ENCODE assay signal across 7 cellular contexts in genomic region chr5:121675932-121676331, GRCh38.
"Had no signal": no experiment of that assay in that cellular context is flagged by ENCODE, and none has a peak within 500 bp of the region (broad histone marks: within the 10 kb centered on the region; RNA-seq: fewer than 3 reads in every experiment).

No MANE protein-coding gene starts in this region.

- H3K36me3 ChIP-seq: HAP-1 had no signal

- H3K4me3 ChIP-seq: GM23248, HAP-1 had no signal

- H3K9me3 ChIP-seq: HAP-1 had no signal

- DNase-seq: GM23248, GOT3, H7, HFFc6 had no signal

- H3K4me1 ChIP-seq: HAP-1 had no signal

- H3K4me1 Mint-ChIP-seq: IgD-negative memory B cell had no signal

- H2AFZ ChIP-seq: GM23248 had no signal

- H3K4me3 Mint-ChIP-seq: HFFc6 had no signal

- H3K9ac ChIP-seq: GM23248 had no signal

- H3K27me3 Mint-ChIP-seq: IgD-negative memory B cell had no signal

- H3K27ac ChIP-seq: GM23248, HL-60 had no signal

- H3K27ac Mint-ChIP-seq: HFFc6, IgD-negative memory B cell had no signal

- H3K36me3 Mint-ChIP-seq: IgD-negative memory B cell had no signal
